ENCODE assay signal across 1 cellular context in the genomic region with DNA sequence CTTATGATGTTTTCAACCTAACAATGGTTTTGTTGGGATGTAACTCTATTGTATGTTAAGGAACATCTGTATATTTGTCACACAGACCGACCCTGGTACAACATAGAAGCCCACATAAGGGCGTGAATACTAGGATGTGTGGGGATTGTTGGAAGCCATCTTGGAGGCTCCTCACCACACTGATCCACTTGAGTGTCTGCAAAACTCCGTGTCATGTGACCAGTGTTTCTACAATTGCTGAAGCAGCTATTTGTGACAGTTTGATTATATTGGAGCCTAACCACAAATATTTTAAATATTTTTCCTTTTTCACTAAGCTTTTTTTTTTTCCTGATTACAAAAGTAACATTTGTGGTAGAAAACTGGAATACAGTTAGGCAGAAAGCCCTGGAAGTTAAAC.
TF ChIP-seq lines count a peak whose summit lies in the region.

No MANE protein-coding gene starts in this region.

TF ChIP-seq in GM12878, 131 proteins besides CTCF, POLR2A, EP300 and RAD21:
- TF ChIP-seq YY1 (IDR thresholded peaks at IDR 0.05; ENCODE audit: low read depth, low read length) (0 out of 2 replicates have a peak, but pooled peaks have one; percentile 9), SP1 (IDR thresholded peaks at IDR 0.05; ENCODE audit: low read depth, low read length) (no peak)
TF ChIP-seq in GM12878: peak in this region for 1.
